Comparison of ENCODE assay signal across 8 cellular contexts in the genomic region with DNA sequence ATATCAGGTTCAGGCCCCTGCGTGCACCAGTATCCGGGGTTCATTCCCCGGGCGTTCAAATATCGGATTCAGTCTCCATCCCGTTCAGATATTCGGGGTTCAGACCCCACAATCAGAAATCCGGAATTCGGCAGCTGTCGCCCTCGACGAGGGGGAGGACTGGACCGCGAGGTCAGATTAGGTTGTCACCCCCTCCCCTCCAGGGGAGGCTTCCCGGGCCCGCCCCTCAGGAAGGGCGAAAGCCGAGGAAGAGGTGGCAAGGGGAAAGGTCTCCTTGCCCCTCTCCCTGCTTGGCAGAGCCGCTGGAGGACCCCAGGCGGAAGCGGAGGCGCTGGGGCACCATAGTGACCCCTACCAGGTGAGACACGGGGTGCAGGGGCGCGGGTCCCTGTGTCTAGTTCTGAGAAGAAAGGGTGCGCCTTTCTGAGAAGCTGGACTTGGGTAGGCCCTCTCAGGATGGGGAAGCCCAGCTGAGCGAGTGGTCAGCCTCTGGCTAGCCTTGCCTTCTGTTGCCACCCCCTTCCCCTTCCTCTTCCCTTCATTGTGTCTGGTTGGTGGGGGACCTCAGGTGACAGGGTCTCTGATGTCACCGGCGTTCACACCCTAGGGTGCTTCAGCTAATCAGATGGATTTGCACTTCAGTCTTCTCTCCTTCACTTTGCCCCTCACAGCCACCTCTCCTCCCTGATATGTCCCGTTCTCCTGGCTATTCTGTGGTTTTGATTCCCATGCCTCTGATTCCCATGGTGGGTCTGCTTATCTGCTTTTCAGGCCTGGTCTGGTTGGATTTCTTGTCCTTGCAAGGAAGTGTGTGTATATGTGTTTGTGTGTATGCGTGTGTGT. TPM values are rescaled to one million over a fixed set of nuclear protein-coding genes. Genes with fewer than 3 reads are reported as not detected.
DNase-seq lines count a peak whose midpoint lies in the region; ATAC-seq and TF ChIP-seq lines count a peak whose summit lies in the region.

No MANE protein-coding gene starts in this region.

- peak overlapping the region; percentile 98 for H3K4me2 ChIP-seq in PC-3 (ENCODE audit: low read length)

- H3K27me3 ChIP-seq in PC-3 (ENCODE audit: low read length) (no peaks in the 10 kb centered on the region), tibial artery (no peaks in the 10 kb centered on the region)

- H3K36me3 ChIP-seq in PC-3 (ENCODE audit: low read depth, low read length): peaks cover 16% of the 10 kb centered on the region; the same call in 1 of the 2 replicates
- H3K36me3 ChIP-seq in tibial artery: peaks cover 14 to 40% (median 31%) of the 10 kb centered on the region in 3 donors

- H3K79me2 ChIP-seq in PC-3 (ENCODE audit: low read length): peaks cover 47% of the 10 kb centered on the region

- H2AFZ ChIP-seq in PC-3 (ENCODE audit: low read length): peak overlapping the region; percentile 74; the same call in 1 of the 2 replicates

- no peaks in the 10 kb centered on the region for H3K9me2 ChIP-seq in PC-3 (replicated peaks; ENCODE audit: low read length)

- H3K27ac ChIP-seq in PC-3 (ENCODE audit: low read length) (no peak overlapping the region), tibial artery (peak overlapping the region; percentile 86 to 88)

- TF ChIP-seq CTCF in PC-3 (conservative IDR thresholded peaks at IDR 0.05; ENCODE audit: low read depth, low read length) (no peak), tibial artery (IDR thresholded peaks at IDR 0.05) (no peak)

- intact Hi-C loops in PC-3 (cut with micrococcal nuclease): loop anchor here (5.0 kb wide), 1 partner anchor 47 kb away; a partner anchor contains a TSS
- intact Hi-C loops in tibial artery (cut with DNase I; ENCODE audit: low total_unique reads): no loop called here

- H3K4me1 ChIP-seq in PC-3 (ENCODE audit: insufficient read depth, low read length): peaks cover 22% of the 10 kb centered on the region
- peaks cover 0 to 40% (median 28%) of the 10 kb centered on the region in 4 donors for H3K4me1 ChIP-seq in tibial artery

- H4K20me1 ChIP-seq in PC-3 (ENCODE audit: low read length): peaks cover 26% of the 10 kb centered on the region

- no TSS peak for BruUV-seq in PC-3 (replicated peaks; lab: Mats Ljungman, UMichigan)

- H3K9me3 ChIP-seq in PC-3 (ENCODE audit: low read length) (no peaks in the 10 kb centered on the region), tibial artery (no peaks in the 10 kb centered on the region)

- H3K4me3 ChIP-seq in PC-3 (ENCODE audit: low read length): peak overlapping the region; percentile 98
- peak overlapping the region; percentile 70 to 90 for H3K4me3 ChIP-seq in tibial artery

- POLR2A ChIA-PET in PC-3 (lab: Charles Lee; ENCODE audit: unreplicated experiment): no interaction called here

- H3K9ac ChIP-seq in PC-3 (ENCODE audit: low read length): peak overlapping the region; percentile 93

- ATAC-seq in PC-3 (no peak), HG03108 (IDR thresholded peaks at IDR 0.05; ENCODE audit: unreplicated experiment) (no peak)

- DNase-seq in DMS79 treated with DMSO at 0.1 percent for 48 hours (lab: John Stamatoyannopoulos, UW) (peak; percentile 5), DMS79 (lab: John Stamatoyannopoulos, UW) (no peak), PC-3 (peak; percentile 4), dermis microvascular lymphatic vessel endothelial cell (ENCODE audit: low read depth in 2 of 2) (peak; percentile 68 to 93), medulla oblongata (ENCODE audit: extremely low spot score) (peak; percentile 20), tibial artery (peak in 1 of 2 donors; percentile 24), NCI-H524 treated with DMSO at 0.1 percent for 48 hours (lab: John Stamatoyannopoulos, UW) (no peak)

- no peaks in the 10 kb centered on the region for H3F3A ChIP-seq in PC-3 (ENCODE audit: low read length, unreplicated experiment)

- CTCF ChIA-PET in PC-3 (lab: Charles Lee): no interaction called here

RNA-seq across cellular contexts. Expression of a gene that starts 0.8 kb away (rescaled TPM):
- total RNA-seq in PC-3 (2014; rRNA removed) (34.1 and 47.4 TPM in 2 replicates), dermis microvascular lymphatic vessel endothelial cell (71.8 and 84.1 TPM in 2 replicates)

RNA-seq across cellular contexts. Expression of a gene that starts 12.6 kb away (rescaled TPM):
- total RNA-seq in PC-3 (2014; rRNA removed) (53.0 and 60.9 TPM in 2 replicates), dermis microvascular lymphatic vessel endothelial cell (50.6 and 62.7 TPM in 2 replicates)

RNA-seq across cellular contexts. Expression of a gene that starts 20.9 kb away (rescaled TPM):
- total RNA-seq in PC-3 (2014; rRNA removed): 18.4 and 26.8 TPM in 2 replicates
- 4.4 and 5.6 TPM in 2 replicates for total RNA-seq in dermis microvascular lymphatic vessel endothelial cell

RNA-seq across cellular contexts. Expression of a gene that starts 21.5 kb away (rescaled TPM):
- 60.6 and 70.3 TPM in 2 replicates for total RNA-seq in PC-3 (2014; rRNA removed)
- 13.0 and 14.2 TPM in 2 replicates for total RNA-seq in dermis microvascular lymphatic vessel endothelial cell

RNA-seq across cellular contexts. Expression of a gene that starts 36.3 kb away (rescaled TPM):
- total RNA-seq in PC-3 (2014; rRNA removed): 4.6 and 5.2 TPM in 2 replicates
- total RNA-seq in dermis microvascular lymphatic vessel endothelial cell: under 0.01 and 0.13 TPM in 2 replicates

Comparison
In these comparisons a context has a peak if more than half of its experiments do, and no peak if none do; other contexts are left out.
1. DNase-seq: peak in DMS79 treated with DMSO at 0.1 percent for 48 hours (single experiment), PC-3 (single experiment), dermis microvascular lymphatic vessel endothelial cell (2 of 2) and medulla oblongata (single experiment); none in DMS79 (single experiment) and NCI-H524 treated with DMSO at 0.1 percent for 48 hours (single experiment).